1 cellular context compared by ENCODE assay signal in the genomic region with DNA sequence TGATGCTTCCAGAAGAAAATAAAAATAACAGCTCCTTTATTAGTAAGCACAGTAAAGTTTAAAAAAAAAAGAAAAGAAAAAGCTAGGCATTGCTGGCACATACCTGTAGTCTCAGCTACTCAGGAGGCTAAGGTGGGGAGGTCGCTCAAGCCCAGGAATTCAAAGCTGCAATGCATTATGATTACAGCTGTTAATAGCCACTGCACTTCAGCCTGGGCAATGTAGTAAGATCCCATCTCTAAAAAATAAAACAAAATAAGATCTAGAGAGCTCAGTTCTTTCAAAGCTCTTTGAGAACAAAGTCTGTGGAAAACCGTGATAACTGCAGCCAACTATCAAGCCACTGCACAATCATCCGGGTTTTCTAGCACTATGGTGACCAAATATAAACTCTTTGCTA.
TF ChIP-seq lines count a peak whose summit lies in the region.

No MANE protein-coding gene starts in this region.

TF ChIP-seq in H1, 55 proteins besides CTCF, POLR2A, EP300 and RAD21:
- no peak for TF ChIP-seq NANOG (IDR thresholded peaks at IDR 0.05; ENCODE audit: insufficient read depth, low read depth, low read length, poor library complexity, severe bottlenecking)
TF ChIP-seq in H1: peak in this region for 0.
